8 cellular contexts compared by ENCODE assay signal in genomic region chr17:27807567-27808470, GRCh38. TPM values are rescaled to one million over a fixed set of nuclear protein-coding genes. Genes with fewer than 3 reads are reported as not detected.
DNase-seq lines count a peak whose midpoint lies in the region; ATAC-seq, FAIRE-seq and TF ChIP-seq lines count a peak whose summit lies in the region.

No MANE protein-coding gene starts in this region.

- ATAC-seq in GM19463 (IDR thresholded peaks at IDR 0.05; ENCODE audit: unreplicated experiment) (peak; percentile 73), HG03558 (IDR thresholded peaks at IDR 0.05; ENCODE audit: extremely low read depth, unreplicated experiment) (peak; percentile 51)

- POLR2A ChIA-PET in activated CD4-positive, alpha-beta T cell treated with anti-CD3 and anti-CD28 coated beads, Interleukin-2, amount 10 ng/mL, durations not matched to agents 7 days and 5 days (lab: Charles Lee) = interaction anchor here (1.5 kb wide), 1 partner anchor 71 kb away, joined by 12 read pairs; no protein-coding TSS in a partner anchor

- peak overlapping the region; percentile 96 for H3K27ac Mint-ChIP-seq in activated CD4-positive, alpha-beta T cell treated with anti-CD3 and anti-CD28 coated beads, Interleukin-2, amount 10 ng/mL, durations not matched to agents 7 days and 5 days

- peaks cover 14% of the 10 kb centered on the region for H3K9me3 Mint-ChIP-seq in activated CD4-positive, alpha-beta T cell treated with anti-CD3 and anti-CD28 coated beads, Interleukin-2, amount 10 ng/mL, durations not matched to agents 7 days and 5 days

- peaks cover 3% of the 10 kb centered on the region for H3K27me3 Mint-ChIP-seq in activated CD4-positive, alpha-beta T cell treated with anti-CD3 and anti-CD28 coated beads, Interleukin-2, amount 10 ng/mL, durations not matched to agents 7 days and 5 days

- DNase-seq in DMS153 (lab: John Stamatoyannopoulos, UW) = peak; percentile 66
- DNase-seq in activated CD4-positive, alpha-beta T cell treated with anti-CD3 and anti-CD28 coated beads, Interleukin-2, amount 10 ng/mL, durations not matched to agents 7 days and 5 days = peak; percentile 87
- DNase-seq in germinal center (ENCODE audit: low spot score) = peak; percentile 75
- peak; percentile 7 to 19 for DNase-seq in stimulated activated CD8-positive, alpha-beta memory T cell treated with anti-CD3 and anti-CD28 coated beads, Interleukin-4, amount 100 ng/mL, for 4 hours (ENCODE audit: low read depth in 2 of 2, low spot score in 1 of 2)
- DNase-seq in HT-29 (ENCODE audit: low spot score) = no peak
- no peak for DNase-seq in D721Med (ENCODE audit: insufficient read length, low spot score)

- TF ChIP-seq CTCF in D721Med (IDR thresholded peaks at IDR 0.05; ENCODE audit: insufficient read depth, missing control alignments) = no peak

- FAIRE-seq in D721Med (lab: Jason Lieb, UNC) = no peak

- peaks cover 58% of the 10 kb centered on the region for H3K4me1 Mint-ChIP-seq in activated CD4-positive, alpha-beta T cell treated with anti-CD3 and anti-CD28 coated beads, Interleukin-2, amount 10 ng/mL, durations not matched to agents 7 days and 5 days

- H3K36me3 Mint-ChIP-seq in activated CD4-positive, alpha-beta T cell treated with anti-CD3 and anti-CD28 coated beads, Interleukin-2, amount 10 ng/mL, durations not matched to agents 7 days and 5 days (ENCODE audit: low read depth) = peaks cover 15% of the 10 kb centered on the region

- CTCF ChIA-PET in activated CD4-positive, alpha-beta T cell treated with anti-CD3 and anti-CD28 coated beads, Interleukin-2, amount 10 ng/mL, durations not matched to agents 7 days and 5 days (lab: Charles Lee) = interaction anchor here (0.5 to 14.8 kb wide), 10 partner anchors 19 to 510 kb away, joined by 3 to 225 read pairs (median 3); partner anchors contain the start of gene LYRM9

- H3K4me3 Mint-ChIP-seq in activated CD4-positive, alpha-beta T cell treated with anti-CD3 and anti-CD28 coated beads, Interleukin-2, amount 10 ng/mL, durations not matched to agents 7 days and 5 days = peak overlapping the region; percentile 36

RNA-seq across cellular contexts. Expression of gene NOS2, which starts 7.5 kb away (rescaled TPM):
- not detected for total RNA-seq in activated CD4-positive, alpha-beta T cell treated with anti-CD3 and anti-CD28 coated beads, Interleukin-2, amount 10 ng/mL, durations not matched to agents 7 days and 5 days
- not detected in 2 replicates for total RNA-seq in HT-29 (2014; rRNA removed; shearing (Covaris generic))

Comparison
In these comparisons a context has a peak if more than half of its experiments do, and no peak if none do; other contexts are left out.
1. DNase-seq: peak in DMS153 (single experiment), activated CD4-positive, alpha-beta T cell treated with anti-CD3 and anti-CD28 coated beads, Interleukin-2, amount 10 ng/mL, durations not matched to agents 7 days and 5 days (single experiment), germinal center (single experiment) and stimulated activated CD8-positive, alpha-beta memory T cell treated with anti-CD3 and anti-CD28 coated beads, Interleukin-4, amount 100 ng/mL, for 4 hours (2 of 2); none in HT-29 (single experiment) and D721Med (single experiment).